1 cellular context compared by ENCODE assay signal in genomic region chr10:28930520-28931495, GRCh38.
TF ChIP-seq lines count a peak whose summit lies in the region.

No MANE protein-coding gene starts in this region.

TF ChIP-seq in HepG2, 621 proteins besides CTCF, POLR2A, EP300 and RAD21 (continued from another document):
- TF ChIP-seq, protein P1, sequence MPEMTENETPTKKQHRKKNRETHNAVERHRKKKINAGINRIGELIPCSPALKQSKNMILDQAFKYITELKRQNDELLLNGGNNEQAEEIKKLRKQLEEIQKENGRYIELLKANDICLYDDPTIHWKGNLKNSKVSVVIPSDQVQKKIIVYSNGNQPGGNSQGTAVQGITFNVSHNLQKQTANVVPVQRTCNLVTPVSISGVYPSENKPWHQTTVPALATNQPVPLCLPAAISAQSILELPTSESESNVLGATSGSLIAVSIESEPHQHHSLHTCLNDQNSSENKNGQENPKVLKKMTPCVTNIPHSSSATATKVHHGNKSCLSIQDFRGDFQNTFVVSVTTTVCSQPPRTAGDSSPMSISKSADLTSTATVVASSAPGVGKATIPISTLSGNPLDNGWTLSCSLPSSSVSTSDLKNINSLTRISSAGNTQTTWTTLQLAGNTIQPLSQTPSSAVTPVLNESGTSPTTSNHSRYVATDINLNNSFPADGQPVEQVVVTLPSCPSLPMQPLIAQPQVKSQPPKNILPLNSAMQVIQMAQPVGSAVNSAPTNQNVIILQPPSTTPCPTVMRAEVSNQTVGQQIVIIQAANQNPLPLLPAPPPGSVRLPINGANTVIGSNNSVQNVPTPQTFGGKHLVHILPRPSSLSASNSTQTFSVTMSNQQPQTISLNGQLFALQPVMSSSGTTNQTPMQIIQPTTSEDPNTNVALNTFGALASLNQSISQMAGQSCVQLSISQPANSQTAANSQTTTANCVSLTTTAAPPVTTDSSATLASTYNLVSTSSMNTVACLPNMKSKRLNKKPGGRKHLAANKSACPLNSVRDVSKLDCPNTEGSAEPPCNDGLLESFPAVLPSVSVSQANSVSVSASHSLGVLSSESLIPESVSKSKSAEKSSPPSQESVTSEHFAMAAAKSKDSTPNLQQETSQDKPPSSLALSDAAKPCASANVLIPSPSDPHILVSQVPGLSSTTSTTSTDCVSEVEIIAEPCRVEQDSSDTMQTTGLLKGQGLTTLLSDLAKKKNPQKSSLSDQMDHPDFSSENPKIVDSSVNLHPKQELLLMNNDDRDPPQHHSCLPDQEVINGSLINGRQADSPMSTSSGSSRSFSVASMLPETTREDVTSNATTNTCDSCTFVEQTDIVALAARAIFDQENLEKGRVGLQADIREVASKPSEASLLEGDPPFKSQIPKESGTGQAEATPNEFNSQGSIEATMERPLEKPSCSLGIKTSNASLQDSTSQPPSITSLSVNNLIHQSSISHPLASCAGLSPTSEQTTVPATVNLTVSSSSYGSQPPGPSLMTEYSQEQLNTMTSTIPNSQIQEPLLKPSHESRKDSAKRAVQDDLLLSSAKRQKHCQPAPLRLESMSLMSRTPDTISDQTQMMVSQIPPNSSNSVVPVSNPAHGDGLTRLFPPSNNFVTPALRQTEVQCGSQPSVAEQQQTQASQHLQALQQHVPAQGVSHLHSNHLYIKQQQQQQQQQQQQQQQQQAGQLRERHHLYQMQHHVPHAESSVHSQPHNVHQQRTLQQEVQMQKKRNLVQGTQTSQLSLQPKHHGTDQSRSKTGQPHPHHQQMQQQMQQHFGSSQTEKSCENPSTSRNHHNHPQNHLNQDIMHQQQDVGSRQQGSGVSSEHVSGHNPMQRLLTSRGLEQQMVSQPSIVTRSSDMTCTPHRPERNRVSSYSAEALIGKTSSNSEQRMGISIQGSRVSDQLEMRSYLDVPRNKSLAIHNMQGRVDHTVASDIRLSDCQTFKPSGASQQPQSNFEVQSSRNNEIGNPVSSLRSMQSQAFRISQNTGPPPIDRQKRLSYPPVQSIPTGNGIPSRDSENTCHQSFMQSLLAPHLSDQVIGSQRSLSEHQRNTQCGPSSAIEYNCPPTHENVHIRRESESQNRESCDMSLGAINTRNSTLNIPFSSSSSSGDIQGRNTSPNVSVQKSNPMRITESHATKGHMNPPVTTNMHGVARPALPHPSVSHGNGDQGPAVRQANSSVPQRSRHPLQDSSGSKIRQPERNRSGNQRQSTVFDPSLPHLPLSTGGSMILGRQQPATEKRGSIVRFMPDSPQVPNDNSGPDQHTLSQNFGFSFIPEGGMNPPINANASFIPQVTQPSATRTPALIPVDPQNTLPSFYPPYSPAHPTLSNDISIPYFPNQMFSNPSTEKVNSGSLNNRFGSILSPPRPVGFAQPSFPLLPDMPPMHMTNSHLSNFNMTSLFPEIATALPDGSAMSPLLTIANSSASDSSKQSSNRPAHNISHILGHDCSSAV (CRISPR knock-in tag; IDR thresholded peaks at IDR 0.05; ENCODE audit: borderline replicate concordance): no peak
- TF ChIP-seq NFAT5 (CRISPR knock-in tag; IDR thresholded peaks at IDR 0.05) (no peak), ZBTB39 (CRISPR knock-in tag; IDR thresholded peaks at IDR 0.05) (no peak), IKZF5 (CRISPR knock-in tag; IDR thresholded peaks at IDR 0.05) (no peak), ZNF451 (CRISPR knock-in tag; IDR thresholded peaks at IDR 0.05) (no peak), ZNF101 (CRISPR knock-in tag; IDR thresholded peaks at IDR 0.05; ENCODE audit: borderline replicate concordance, low read depth) (no peak), TBX3 (IDR thresholded peaks at IDR 0.05; ENCODE audit: borderline replicate concordance) (no peak), ZNF780A (CRISPR knock-in tag; IDR thresholded peaks at IDR 0.05) (no peak), TP53 (CRISPR knock-in tag; conservative IDR thresholded peaks at IDR 0.05) (no peak), FOXA1 (IDR thresholded peaks at IDR 0.05) (no peak), FOXA1 (CRISPR knock-in tag; IDR thresholded peaks at IDR 0.05) (no peak), ZFP1 (CRISPR knock-in tag; IDR thresholded peaks at IDR 0.05) (no peak), ISL2 (CRISPR knock-in tag; IDR thresholded peaks at IDR 0.05) (no peak), ZXDC (CRISPR knock-in tag; IDR thresholded peaks at IDR 0.05) (no peak), SPEN (CRISPR knock-in tag; IDR thresholded peaks at IDR 0.05; ENCODE audit: low read depth) (no peak)
- TF ChIP-seq, protein P2, sequence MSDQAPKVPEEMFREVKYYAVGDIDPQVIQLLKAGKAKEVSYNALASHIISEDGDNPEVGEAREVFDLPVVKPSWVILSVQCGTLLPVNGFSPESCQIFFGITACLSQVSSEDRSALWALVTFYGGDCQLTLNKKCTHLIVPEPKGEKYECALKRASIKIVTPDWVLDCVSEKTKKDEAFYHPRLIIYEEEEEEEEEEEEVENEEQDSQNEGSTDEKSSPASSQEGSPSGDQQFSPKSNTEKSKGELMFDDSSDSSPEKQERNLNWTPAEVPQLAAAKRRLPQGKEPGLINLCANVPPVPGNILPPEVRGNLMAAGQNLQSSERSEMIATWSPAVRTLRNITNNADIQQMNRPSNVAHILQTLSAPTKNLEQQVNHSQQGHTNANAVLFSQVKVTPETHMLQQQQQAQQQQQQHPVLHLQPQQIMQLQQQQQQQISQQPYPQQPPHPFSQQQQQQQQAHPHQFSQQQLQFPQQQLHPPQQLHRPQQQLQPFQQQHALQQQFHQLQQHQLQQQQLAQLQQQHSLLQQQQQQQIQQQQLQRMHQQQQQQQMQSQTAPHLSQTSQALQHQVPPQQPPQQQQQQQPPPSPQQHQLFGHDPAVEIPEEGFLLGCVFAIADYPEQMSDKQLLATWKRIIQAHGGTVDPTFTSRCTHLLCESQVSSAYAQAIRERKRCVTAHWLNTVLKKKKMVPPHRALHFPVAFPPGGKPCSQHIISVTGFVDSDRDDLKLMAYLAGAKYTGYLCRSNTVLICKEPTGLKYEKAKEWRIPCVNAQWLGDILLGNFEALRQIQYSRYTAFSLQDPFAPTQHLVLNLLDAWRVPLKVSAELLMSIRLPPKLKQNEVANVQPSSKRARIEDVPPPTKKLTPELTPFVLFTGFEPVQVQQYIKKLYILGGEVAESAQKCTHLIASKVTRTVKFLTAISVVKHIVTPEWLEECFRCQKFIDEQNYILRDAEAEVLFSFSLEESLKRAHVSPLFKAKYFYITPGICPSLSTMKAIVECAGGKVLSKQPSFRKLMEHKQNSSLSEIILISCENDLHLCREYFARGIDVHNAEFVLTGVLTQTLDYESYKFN (CRISPR knock-in tag; conservative IDR thresholded peaks at IDR 0.05): no peak
- TF ChIP-seq, protein P3, sequence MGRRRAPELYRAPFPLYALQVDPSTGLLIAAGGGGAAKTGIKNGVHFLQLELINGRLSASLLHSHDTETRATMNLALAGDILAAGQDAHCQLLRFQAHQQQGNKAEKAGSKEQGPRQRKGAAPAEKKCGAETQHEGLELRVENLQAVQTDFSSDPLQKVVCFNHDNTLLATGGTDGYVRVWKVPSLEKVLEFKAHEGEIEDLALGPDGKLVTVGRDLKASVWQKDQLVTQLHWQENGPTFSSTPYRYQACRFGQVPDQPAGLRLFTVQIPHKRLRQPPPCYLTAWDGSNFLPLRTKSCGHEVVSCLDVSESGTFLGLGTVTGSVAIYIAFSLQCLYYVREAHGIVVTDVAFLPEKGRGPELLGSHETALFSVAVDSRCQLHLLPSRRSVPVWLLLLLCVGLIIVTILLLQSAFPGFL (CRISPR knock-in tag; IDR thresholded peaks at IDR 0.05): no peak
- TF ChIP-seq, protein P4, sequence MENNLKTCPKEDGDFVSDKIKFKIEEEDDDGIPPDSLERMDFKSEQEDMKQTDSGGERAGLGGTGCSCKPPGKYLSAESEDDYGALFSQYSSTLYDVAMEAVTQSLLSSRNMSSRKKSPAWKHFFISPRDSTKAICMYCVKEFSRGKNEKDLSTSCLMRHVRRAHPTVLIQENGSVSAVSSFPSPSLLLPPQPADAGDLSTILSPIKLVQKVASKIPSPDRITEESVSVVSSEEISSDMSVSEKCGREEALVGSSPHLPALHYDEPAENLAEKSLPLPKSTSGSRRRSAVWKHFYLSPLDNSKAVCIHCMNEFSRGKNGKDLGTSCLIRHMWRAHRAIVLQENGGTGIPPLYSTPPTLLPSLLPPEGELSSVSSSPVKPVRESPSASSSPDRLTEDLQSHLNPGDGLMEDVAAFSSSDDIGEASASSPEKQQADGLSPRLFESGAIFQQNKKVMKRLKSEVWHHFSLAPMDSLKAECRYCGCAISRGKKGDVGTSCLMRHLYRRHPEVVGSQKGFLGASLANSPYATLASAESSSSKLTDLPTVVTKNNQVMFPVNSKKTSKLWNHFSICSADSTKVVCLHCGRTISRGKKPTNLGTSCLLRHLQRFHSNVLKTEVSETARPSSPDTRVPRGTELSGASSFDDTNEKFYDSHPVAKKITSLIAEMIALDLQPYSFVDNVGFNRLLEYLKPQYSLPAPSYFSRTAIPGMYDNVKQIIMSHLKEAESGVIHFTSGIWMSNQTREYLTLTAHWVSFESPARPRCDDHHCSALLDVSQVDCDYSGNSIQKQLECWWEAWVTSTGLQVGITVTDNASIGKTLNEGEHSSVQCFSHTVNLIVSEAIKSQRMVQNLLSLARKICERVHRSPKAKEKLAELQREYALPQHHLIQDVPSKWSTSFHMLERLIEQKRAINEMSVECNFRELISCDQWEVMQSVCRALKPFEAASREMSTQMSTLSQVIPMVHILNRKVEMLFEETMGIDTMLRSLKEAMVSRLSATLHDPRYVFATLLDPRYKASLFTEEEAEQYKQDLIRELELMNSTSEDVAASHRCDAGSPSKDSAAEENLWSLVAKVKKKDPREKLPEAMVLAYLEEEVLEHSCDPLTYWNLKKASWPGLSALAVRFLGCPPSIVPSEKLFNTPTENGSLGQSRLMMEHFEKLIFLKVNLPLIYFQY (CRISPR knock-in tag; IDR thresholded peaks at IDR 0.05; ENCODE audit: borderline replicate concordance): no peak
